Comparison of ENCODE assay signal across 17 cellular contexts in the genomic region with DNA sequence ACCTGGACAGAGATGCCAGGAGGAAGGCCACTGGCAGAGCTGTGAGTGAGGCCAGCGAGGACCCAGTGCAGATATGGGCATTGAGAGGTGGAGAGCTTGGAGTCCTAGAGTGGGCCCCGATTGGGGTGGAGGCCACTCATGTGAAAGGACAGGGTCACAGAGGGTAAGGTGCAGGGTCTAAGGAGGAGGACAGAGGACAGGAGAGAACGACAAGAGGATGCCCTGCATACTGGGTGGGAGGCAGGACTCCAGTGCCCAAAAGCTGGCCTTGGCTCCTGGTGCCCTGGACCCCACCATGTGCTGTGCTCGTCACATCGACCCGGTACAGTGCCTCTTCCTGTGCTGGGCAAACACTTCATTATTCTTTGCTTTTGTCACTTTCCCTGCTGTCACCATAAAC.
A peak's percentile ranks its signal among the peaks of the same experiment; 100 is the strongest.
DNase-seq lines count a peak whose midpoint lies in the region; ATAC-seq, FAIRE-seq and TF ChIP-seq lines count a peak whose summit lies in the region.
"Had no signal": no experiment of that assay in that cellular context is flagged by ENCODE, and none has a peak within 500 bp of the region (broad histone marks: within the 10 kb centered on the region; RNA-seq: fewer than 3 reads in every experiment).

No MANE protein-coding gene starts in this region.

- H3K4ac ChIP-seq in IMR-90 (ENCODE audit: low read depth, low read length) = no peak overlapping the region

- H3K56ac ChIP-seq in IMR-90 (ENCODE audit: extremely low read depth, insufficient read depth, low read length) = no peak overlapping the region

- H4K91ac ChIP-seq in IMR-90 (ENCODE audit: insufficient read depth, low read depth, low read length) = no peak overlapping the region

- no peaks in the 10 kb centered on the region for H3K36me3 Mint-ChIP-seq in activated T-cell treated with anti-CD3 and anti-CD28 coated beads, Interleukin-2, amount 50 U/mL, for 72 hours (ENCODE audit: insufficient read depth in 2 of 2)

- no peaks in the 10 kb centered on the region for H3K4me1 ChIP-seq in IMR-90 (ENCODE audit: control insufficient read depth, insufficient read depth, low read length)
- H3K4me1 ChIP-seq in HepG2 (ENCODE audit: insufficient read depth, low read length) = 0 out of 2 replicates have a peak, but pooled peaks cover 5% of the 10 kb centered on the region
- H3K4me1 ChIP-seq in aorta (ENCODE audit: control insufficient read depth in 1 of 2, insufficient read depth in 2 of 2, low read length in 2 of 2) = no peaks in the 10 kb centered on the region

- no peak overlapping the region for H3K23ac ChIP-seq in IMR-90 (ENCODE audit: low read depth, low read length)

- no peak overlapping the region for H3K14ac ChIP-seq in IMR-90 (replicated peaks; ENCODE audit: low read depth, low read length)

- H2AK5ac ChIP-seq in IMR-90 (ENCODE audit: low read depth, low read length) = no peak overlapping the region

- H2AFZ ChIP-seq in IMR-90 (replicated peaks; ENCODE audit: low read length, poor library complexity) (no peak overlapping the region), HepG2 (ENCODE audit: low read length) (no peak overlapping the region)

- no peak overlapping the region for H3K18ac ChIP-seq in IMR-90 (ENCODE audit: low read depth, low read length)

- no peak overlapping the region for H2BK5ac ChIP-seq in IMR-90 (ENCODE audit: low read depth, low read length, poor library complexity, severe bottlenecking)

- no peak overlapping the region for H3K4me2 ChIP-seq in IMR-90 (ENCODE audit: low read depth, low read length)
- no peak overlapping the region for H3K4me2 ChIP-seq in HepG2 (ENCODE audit: low read depth, low read length)

- TF ChIP-seq RAD21 in IMR-90 (IDR thresholded peaks at IDR 0.05; ENCODE audit: low read length) (no peak), HepG2 (CRISPR knock-in tag; IDR thresholded peaks at IDR 0.05) (no peak)

- dilution Hi-C loops in IMR-90 (cut with HindIII; ENCODE audit: low sequenced_read_pairs, unreplicated experiment) = no loop called here

- H3K4me1 Mint-ChIP-seq in activated T-cell treated with anti-CD3 and anti-CD28 coated beads, Interleukin-2, amount 50 U/mL, for 72 hours (ENCODE audit: low read depth) = no peaks in the 10 kb centered on the region

- no peaks in the 10 kb centered on the region for H3K79me2 ChIP-seq in HepG2 (ENCODE audit: insufficient read depth, low read length)

- H3K36me3 ChIP-seq in IMR-90 (ENCODE audit: control insufficient read depth, insufficient read depth, low read length) = no peaks in the 10 kb centered on the region
- no peaks in the 10 kb centered on the region for H3K36me3 ChIP-seq in HepG2 (replicated peaks in 1 of 2; ENCODE audit: control insufficient read depth in 1 of 2, insufficient read depth in 2 of 2, low read length in 2 of 2)
- H3K36me3 ChIP-seq in aorta (ENCODE audit: control insufficient read depth in 1 of 2, insufficient read depth in 2 of 2, low read length in 1 of 2) = no peaks in the 10 kb centered on the region

- POLR2A ChIA-PET in IMR-90 (lab: Charles Lee; ENCODE audit: unreplicated experiment) = no interaction called here
- POLR2A ChIA-PET in HepG2 (lab: Yijun Ruan, JAX) = no interaction called here

- H4K8ac ChIP-seq in IMR-90 (ENCODE audit: low read depth in 2 of 2, low read length in 2 of 2) = no peak overlapping the region

- no peaks in the 10 kb centered on the region for H3K27me3 Mint-ChIP-seq in activated T-cell treated with anti-CD3 and anti-CD28 coated beads, Interleukin-2, amount 50 U/mL, for 72 hours (ENCODE audit: low read depth)

- 94% methylated on average over 2 of the region's 6 CpGs; no CpG with 5 or more reads in 1 of the 2 experiments for WGBS in IMR-90 (ENCODE audit: extremely low coverage in 2 of 2, insufficient read length in 1 of 2), 2 experiments
- 17% methylated on average over 5 of the region's 6 CpGs for WGBS in HepG2 (ENCODE audit: low lambda C conversion rate)
- 88 to 92% methylated on average over 6 of the region's 6 CpGs for WGBS in aorta, 2 donors

- no peak overlapping the region for H3K27ac Mint-ChIP-seq in activated T-cell treated with anti-CD3 and anti-CD28 coated beads, Interleukin-2, amount 50 U/mL, for 72 hours

- H4K20me1 ChIP-seq in IMR-90 (ENCODE audit: insufficient read depth, low read length) = no peaks in the 10 kb centered on the region
- H4K20me1 ChIP-seq in HepG2 (ENCODE audit: insufficient read depth, low read length) = no peaks in the 10 kb centered on the region

- no peak overlapping the region for H4K5ac ChIP-seq in IMR-90 (ENCODE audit: low read depth, low read length)

- H2BK120ac ChIP-seq in IMR-90 (ENCODE audit: low read depth, low read length) = no peak overlapping the region

- no peak overlapping the region for H3K4me3 Mint-ChIP-seq in activated T-cell treated with anti-CD3 and anti-CD28 coated beads, Interleukin-2, amount 50 U/mL, for 72 hours
- H3K4me3 Mint-ChIP-seq: CD4-positive, alpha-beta memory T cell had no signal

- no peaks in the 10 kb centered on the region for H3K79me1 ChIP-seq in IMR-90 (ENCODE audit: low read depth in 1 of 2, low read length in 2 of 2)

- CTCF ChIA-PET in IMR-90 (lab: Yijun Ruan, JAX) = no interaction called here
- CTCF ChIA-PET in HepG2 (lab: Yijun Ruan, JAX; ENCODE audit: low intra/inter-chr PET ratio, low total read pairs) = no interaction called here

- H3K27me3 ChIP-seq in IMR-90 (ENCODE audit: control insufficient read depth, insufficient read depth, low read length) = peaks cover 4% of the 10 kb centered on the region
- peaks cover 5 to 9% of the 10 kb centered on the region in 2 experiments; a peak in 4 of 5 replicates for H3K27me3 ChIP-seq in HepG2 (ENCODE audit: control insufficient read depth in 1 of 2, insufficient read depth in 2 of 2, low read length in 2 of 2)
- H3K27me3 ChIP-seq in aorta (ENCODE audit: control insufficient read depth in 1 of 2, insufficient read depth in 2 of 2, low read length in 1 of 2) = no peaks in the 10 kb centered on the region

- in situ Hi-C loops in IMR-90 (cut with MboI; ENCODE audit: low sequenced_read_pairs) = no loop called here
- in situ Hi-C loops in HepG2 (cut with HindIII; ENCODE audit: extremely low pct_ligation_motif_present, low pct_unique_long_range_greater_than_20kb) = no loop called here

- TF ChIP-seq EP300 in HepG2 (IDR thresholded peaks at IDR 0.05; ENCODE audit: low read depth in 2 of 2, low read length in 2 of 2) (no peak), HepG2 (CRISPR knock-in tag; IDR thresholded peaks at IDR 0.05; ENCODE audit: borderline replicate concordance) (no peak)

- H2BK15ac ChIP-seq in IMR-90 (ENCODE audit: low read depth, low read length) = no peak overlapping the region

- H3K9me3 ChIP-seq in IMR-90 (ENCODE audit: control insufficient read depth, insufficient read depth, low read length) = no peaks in the 10 kb centered on the region
- H3K9me3 ChIP-seq in HepG2 (ENCODE audit: low read length) = no peaks in the 10 kb centered on the region
- no peaks in the 10 kb centered on the region for H3K9me3 ChIP-seq in aorta (ENCODE audit: control insufficient read depth, low read length)

- ATAC-seq in IMR-90 (ENCODE audit: low read depth) = no peak
- peak; percentile 57 for ATAC-seq in HepG2
- ATAC-seq in aorta (ENCODE audit: low FRiP score) = peak; percentile 57
- ATAC-seq in activated T-cell treated with anti-CD3 and anti-CD28 coated beads, Interleukin-2, amount 50 U/mL, for 72 hours (replicated peaks in 1 of 2) = no peak
- ATAC-seq: GM12878 had no signal

- H3K9me1 ChIP-seq in IMR-90 (ENCODE audit: insufficient read depth, low read length) = no peaks in the 10 kb centered on the region

- BruUV-seq in IMR-90 (replicated peaks; lab: Mats Ljungman, UMichigan) (no TSS peak), HepG2 (replicated peaks; lab: Mats Ljungman, UMichigan) (no TSS peak)

- H3K9me3 Mint-ChIP-seq in activated T-cell treated with anti-CD3 and anti-CD28 coated beads, Interleukin-2, amount 50 U/mL, for 72 hours = no peaks in the 10 kb centered on the region

- FAIRE-seq in HepG2 (lab: Jason Lieb, UNC) = no peak
- FAIRE-seq: GM12878 had no signal

- no peak overlapping the region for H3K27ac ChIP-seq in IMR-90 (ENCODE audit: insufficient read depth, low read length)
- H3K27ac ChIP-seq in HepG2 (ENCODE audit: extremely low read length, insufficient read depth, low read length) = no peak overlapping the region
- H3K27ac ChIP-seq in aorta (ENCODE audit: low read depth in 1 of 2, low read length in 2 of 2) = no peak overlapping the region

- TF ChIP-seq POLR2A in IMR-90 (IDR thresholded peaks at IDR 0.05; ENCODE audit: low read depth, low read length) = no peak
- no peak for TF ChIP-seq POLR2A in HepG2 (IDR thresholded peaks at IDR 0.05; ENCODE audit: insufficient read depth in 1 of 2, low read depth in 2 of 2, low read length in 2 of 2)

- H3K4me3 ChIP-seq in IMR-90 (ENCODE audit: insufficient read depth, low read depth, low read length) = no peak overlapping the region
- no peak overlapping the region for H3K4me3 ChIP-seq in HepG2 (replicated peaks in 1 of 3; ENCODE audit: insufficient read depth in 1 of 3, low read depth in 2 of 3, low read length in 3 of 3)
- no peak overlapping the region for H3K4me3 ChIP-seq in aorta (ENCODE audit: low read length in 2 of 2)
- H3K4me3 ChIP-seq: GM12878 had no signal

- DNase-seq in IMR-90 (no peak), HepG2 (ENCODE audit: low spot score) (no peak), aorta (no peak), epidermal melanocyte (ENCODE audit: insufficient read length, low spot score) (no peak)
- DNase-seq in activated CD4-positive, alpha-beta T cell treated with anti-CD3 and anti-CD28 coated beads, Interleukin-2, amount 50 U/mL, for 48 hours = no peak
- DNase-seq in activated T-cell treated with anti-CD3 and anti-CD28 coated beads, Interleukin-2, amount 50 U/mL, for 72 hours = no peak
- DNase-seq: C1 segment of cervical spinal cord; Calu3; CD4-positive, alpha-beta memory T cell; COR-L47; DMS79; EL; GDM1; GOT3; H7; HCEC 1CT had no signal

- intact Hi-C loops in IMR-90 (cut with micrococcal nuclease) (no loop called here), HepG2 (cut with micrococcal nuclease; ENCODE audit: unreplicated experiment) (no loop called here), aorta (cut with DNase I) (no loop called here)

- TF ChIP-seq CTCF in IMR-90 (conservative IDR thresholded peaks at IDR 0.05; ENCODE audit: low read depth, low read length) = no peak
- no peak for TF ChIP-seq CTCF in HepG2 (CRISPR knock-in tag; IDR thresholded peaks at IDR 0.05)

- peak overlapping the region; percentile 81 for H2AK9ac ChIP-seq in IMR-90 (replicated peaks; ENCODE audit: low read depth, low read length, poor library complexity)

- H3K9ac ChIP-seq in IMR-90 (ENCODE audit: low read depth, low read length) (no peak overlapping the region), HepG2 (ENCODE audit: insufficient read depth, low read depth, low read length) (no peak overlapping the region)

- no peak overlapping the region for H2BK20ac ChIP-seq in IMR-90 (ENCODE audit: low read depth, low read length)

TF ChIP-seq in IMR-90, 13 proteins besides CTCF, POLR2A, EP300 and RAD21 (continues in another document):
- no peak for TF ChIP-seq MXI1 (IDR thresholded peaks at IDR 0.05; ENCODE audit: borderline replicate concordance, low read depth, low read length)
- no peak for TF ChIP-seq MAFK (IDR thresholded peaks at IDR 0.05; ENCODE audit: low read depth, low read length)

Comparison
In these comparisons a context has a peak if more than half of its experiments do, and no peak if none do; other contexts are left out.
1. ATAC-seq: peak in HepG2 (single experiment) and aorta (single experiment); none in IMR-90 (single experiment) and activated T-cell treated with anti-CD3 and anti-CD28 coated beads, Interleukin-2, amount 50 U/mL, for 72 hours (0 of 2).